In the genomic region with DNA sequence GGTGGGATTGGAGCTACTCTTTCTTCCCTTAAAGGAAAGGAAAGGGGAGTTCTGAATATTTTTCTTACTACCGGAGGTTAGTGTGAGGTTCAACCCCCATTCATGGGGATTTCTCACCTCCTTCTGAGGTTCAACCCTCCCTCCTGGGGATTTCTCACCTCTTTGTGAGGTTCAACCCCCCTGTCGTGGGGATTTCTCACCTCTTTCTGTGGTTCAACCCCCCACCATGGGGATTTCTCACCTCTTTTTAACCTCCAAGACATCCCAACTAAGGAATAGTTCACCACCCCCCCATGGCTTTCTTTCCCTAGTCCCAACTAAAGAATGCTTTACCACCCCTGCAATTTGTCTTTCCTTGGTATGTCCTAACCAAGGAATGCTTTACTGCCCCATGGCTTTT, we compare ENCODE assay signal across 17 cellular contexts.
DNase-seq lines count a peak whose midpoint lies in the region; ATAC-seq, FAIRE-seq and TF ChIP-seq lines count a peak whose summit lies in the region.
"Had no signal": no experiment of that assay in that cellular context is flagged by ENCODE, and none has a peak within 500 bp of the region (broad histone marks: within the 10 kb centered on the region; RNA-seq: fewer than 3 reads in every experiment).

No MANE protein-coding gene starts in this region.

- peaks cover 2% of the 10 kb centered on the region for H3K79me1 ChIP-seq in trophoblast cell (ENCODE audit: low read length)

- no peaks in the 10 kb centered on the region for H3K79me2 ChIP-seq in K562 (ENCODE audit: control insufficient read depth, insufficient read depth, low read length)
- H3K79me2 ChIP-seq in trophoblast cell (ENCODE audit: control insufficient read depth, insufficient read depth, low read length, poor library complexity) = no peaks in the 10 kb centered on the region

- TF ChIP-seq EP300 in K562 (IDR thresholded peaks at IDR 0.05; ENCODE audit: low read length) = no peak

- no peak for FAIRE-seq in K562 (lab: Jason Lieb, UNC)

- H3K27me3 ChIP-seq in K562 (ENCODE audit: control insufficient read depth in 2 of 2, insufficient read depth in 2 of 2, low read length in 2 of 2) (no peaks in the 10 kb centered on the region), trophoblast cell (ENCODE audit: insufficient read depth, low read length) (no peaks in the 10 kb centered on the region)
- H3K27me3 ChIP-seq: BLaER1 had no signal

- no peak for TF ChIP-seq RAD21 in K562 (CRISPR knock-in tag; conservative IDR thresholded peaks at IDR 0.05 in 1 of 2, IDR thresholded peaks at IDR 0.05 in 1 of 2)

- no peaks in the 10 kb centered on the region for H3K36me3 ChIP-seq in K562 (ENCODE audit: control insufficient read depth, insufficient read depth, low read length)
- H3K36me3 ChIP-seq in trophoblast cell (ENCODE audit: control insufficient read depth in 1 of 2, insufficient read depth in 2 of 2, low read length in 2 of 2) = no peaks in the 10 kb centered on the region
- H3K36me3 ChIP-seq: BLaER1 had no signal

- H3K4me3 ChIP-seq in GM12865 (ENCODE audit: low read depth, low read length) (no peak overlapping the region), K562 (no peak overlapping the region), trophoblast cell (ENCODE audit: low read depth, low read length) (no peak overlapping the region)
- H3K4me3 ChIP-seq: BLaER1 had no signal

- no peaks in the 10 kb centered on the region for H4K20me1 ChIP-seq in K562 (replicated peaks; ENCODE audit: control insufficient read depth, insufficient read depth, low read length)
- H4K20me1 ChIP-seq: BLaER1 had no signal

- in situ Hi-C loops in K562 (cut with MboI) = no loop called here

- TF ChIP-seq CTCF in GM12865 (IDR thresholded peaks at IDR 0.05; ENCODE audit: insufficient read depth, low read depth, low read length, missing control alignments) = no peak
- no peak for TF ChIP-seq CTCF in K562 (IDR thresholded peaks at IDR 0.05 in 2 of 3, conservative IDR thresholded peaks at IDR 0.05 in 1 of 3; ENCODE audit: insufficient read depth in 2 of 3, low read depth in 1 of 3, low read length in 3 of 3)

- 28% methylated on average over 2 of the region's 2 CpGs for WGBS in K562 (ENCODE audit: insufficient coverage, low coverage, missing lambda C conversion rate)
- no CpG with 5 or more reads among the region's 2 CpGs for WGBS in trophoblast cell (ENCODE audit: extremely low coverage, insufficient coverage, insufficient read length)

- no peak overlapping the region for H2BK12ac ChIP-seq in trophoblast cell (ENCODE audit: low read length)

- H2BK5ac ChIP-seq in trophoblast cell (ENCODE audit: low read depth, low read length, poor library complexity) = no peak overlapping the region

- H4K91ac ChIP-seq in trophoblast cell (ENCODE audit: low read depth, low read length) = no peak overlapping the region

- no peaks in the 10 kb centered on the region for H3K9me3 ChIP-seq in K562 (replicated peaks; ENCODE audit: control insufficient read depth, insufficient read depth, low read depth, low read length)
- peaks cover 3% of the 10 kb centered on the region for H3K9me3 ChIP-seq in trophoblast cell (ENCODE audit: insufficient read depth, low read depth, low read length)
- H3K9me3 ChIP-seq: BLaER1 had no signal

- H3K4me1 ChIP-seq in K562 (replicated peaks in 1 of 2; ENCODE audit: control insufficient read depth in 2 of 2, insufficient read depth in 2 of 2, low read length in 2 of 2) = peaks cover 0 to 10% of the 10 kb centered on the region in 2 experiments; a peak in 1 of 5 replicates
- H3K4me1 ChIP-seq in trophoblast cell (ENCODE audit: control insufficient read depth in 1 of 2, insufficient read depth in 2 of 2, low read length in 2 of 2) = peaks cover 3 to 6% of the 10 kb centered on the region in 2 experiments
- H3K4me1 ChIP-seq: BLaER1 had no signal

- H2BK120ac ChIP-seq in trophoblast cell (ENCODE audit: insufficient read depth, low read length, poor library complexity) = peak overlapping the region; percentile 77

- BruUV-seq in K562 (replicated peaks; lab: Mats Ljungman, UMichigan) = no TSS peak

- CTCF ChIA-PET in K562 (lab: Yijun Ruan, JAX; ENCODE audit: low intra/inter-chr PET ratio) = no interaction called here

- intact Hi-C loops in K562 (cut with micrococcal nuclease) = no loop called here

- no peak overlapping the region for H4K12ac ChIP-seq in trophoblast cell (ENCODE audit: low read depth, low read length)

- H2AFZ ChIP-seq in K562 (ENCODE audit: low read depth, low read length) = no peak overlapping the region
- no peak overlapping the region for H2AFZ ChIP-seq in trophoblast cell (ENCODE audit: insufficient read depth, low read length, poor library complexity)

- no peak overlapping the region for H3K27ac ChIP-seq in K562 (ENCODE audit: extremely low read depth, low read depth, low read length)
- no peak overlapping the region for H3K27ac ChIP-seq in trophoblast cell (ENCODE audit: low read depth, low read length)
- H3K27ac ChIP-seq: BLaER1, HL-60 had no signal

- H3K9ac ChIP-seq in K562 (ENCODE audit: insufficient read depth in 1 of 2, low read depth in 2 of 2, low read length in 2 of 2) (no peak overlapping the region), trophoblast cell (ENCODE audit: low read length) (no peak overlapping the region)
- H3K9ac ChIP-seq: BLaER1 had no signal

- H3K4ac ChIP-seq in trophoblast cell (ENCODE audit: low read depth, low read length) = no peak overlapping the region

- no peak overlapping the region for H4K8ac ChIP-seq in trophoblast cell (ENCODE audit: low read depth, low read length)

- H2AK5ac ChIP-seq in trophoblast cell (ENCODE audit: low read length) = no peak overlapping the region

- no peak overlapping the region for H3K23ac ChIP-seq in trophoblast cell (ENCODE audit: low read length)

- no peaks in the 10 kb centered on the region for H3K9me1 ChIP-seq in K562 (ENCODE audit: control insufficient read depth, insufficient read depth, low read length)

- H3K4me2 ChIP-seq in K562 (ENCODE audit: insufficient read depth, low read length) (no peak overlapping the region), trophoblast cell (ENCODE audit: low read length) (no peak overlapping the region)
- H3K4me2 ChIP-seq: BLaER1 had no signal

- ATAC-seq in HG02610 (IDR thresholded peaks at IDR 0.05; ENCODE audit: unreplicated experiment) (peak; percentile 65), K562 (no peak)

- no peak for TF ChIP-seq POLR2A in K562 (conservative IDR thresholded peaks at IDR 0.05)

- H3K18ac ChIP-seq in trophoblast cell (ENCODE audit: low read length) = no peak overlapping the region

- no peak overlapping the region for H3K14ac ChIP-seq in trophoblast cell (ENCODE audit: low read length)

- POLR2A ChIA-PET in K562 (lab: Yijun Ruan, JAX) = no interaction called here

- DNase-seq in GM12865 (ENCODE audit: low read depth) (peak; percentile 51), K562 (ENCODE audit: extremely low read depth in 1 of 4, low spot score in 3 of 4) (no peak), trophoblast cell (no peak), DMS53 treated with DMSO at 0.1 percent for 48 hours (lab: John Stamatoyannopoulos, UW; ENCODE audit: unreplicated experiment) (no peak), pons (ENCODE audit: low spot score) (no peak)
- no peak for DNase-seq in activated CD8-positive, alpha-beta memory T cell treated with anti-CD3 and anti-CD28 coated beads, Interleukin-2, amount 50 U/mL, for 4 hours
- DNase-seq: 8988T; CD4-positive, alpha-beta memory T cell; DMS153; DND-41; EL; HCEC 1CT; HFFc6; Karpas-422 had no signal

TF ChIP-seq in K562, 482 proteins besides CTCF, POLR2A, EP300 and RAD21:
- TF ChIP-seq ETV6 (IDR thresholded peaks at IDR 0.05; ENCODE audit: borderline replicate concordance in 1 of 2, low read depth in 2 of 2, low read length in 1 of 2) (no peak), ETV6 (CRISPR knock-in tag; IDR thresholded peaks at IDR 0.05; ENCODE audit: borderline replicate concordance) (no peak), FOSL1 (tag; conservative IDR thresholded peaks at IDR 0.05) (no peak), SPI1 (IDR thresholded peaks at IDR 0.05; ENCODE audit: borderline replicate concordance, low read depth, low read length) (no peak), PRDM10 (IDR thresholded peaks at IDR 0.05; ENCODE audit: partially characterized antibody) (peak; percentile 84), NR0B1 (IDR thresholded peaks at IDR 0.05; ENCODE audit: partially characterized antibody) (no peak)
